ENCODE assay signal across 11 cellular contexts in genomic region chr3:176970770-176971169, GRCh38.
"Had no signal": no experiment of that assay in that cellular context is flagged by ENCODE, and none has a peak within 500 bp of the region (broad histone marks: within the 10 kb centered on the region; RNA-seq: fewer than 3 reads in every experiment).

No MANE protein-coding gene starts in this region.

- H3K4me1 ChIP-seq: HAP-1 had no signal

- H3K4me3 ChIP-seq: GM23248, GM23338, HAP-1 had no signal

- H3K9ac ChIP-seq: GM23248 had no signal

- H3K9me3 ChIP-seq: HAP-1 had no signal

- FAIRE-seq: H1, H54 had no signal

- H3K27ac ChIP-seq: GM23248 had no signal

- H3K36me3 ChIP-seq: HAP-1 had no signal

- H3K4me2 ChIP-seq: GM23338 had no signal

- DNase-seq: GM23248, GOT3, H7, H9, HCEC 1CT, HFFc6 had no signal

- ATAC-seq: GM23338, HCT116 had no signal

- H2AFZ ChIP-seq: GM23248 had no signal
